ENCODE assay signal across 8 cellular contexts in the genomic region with DNA sequence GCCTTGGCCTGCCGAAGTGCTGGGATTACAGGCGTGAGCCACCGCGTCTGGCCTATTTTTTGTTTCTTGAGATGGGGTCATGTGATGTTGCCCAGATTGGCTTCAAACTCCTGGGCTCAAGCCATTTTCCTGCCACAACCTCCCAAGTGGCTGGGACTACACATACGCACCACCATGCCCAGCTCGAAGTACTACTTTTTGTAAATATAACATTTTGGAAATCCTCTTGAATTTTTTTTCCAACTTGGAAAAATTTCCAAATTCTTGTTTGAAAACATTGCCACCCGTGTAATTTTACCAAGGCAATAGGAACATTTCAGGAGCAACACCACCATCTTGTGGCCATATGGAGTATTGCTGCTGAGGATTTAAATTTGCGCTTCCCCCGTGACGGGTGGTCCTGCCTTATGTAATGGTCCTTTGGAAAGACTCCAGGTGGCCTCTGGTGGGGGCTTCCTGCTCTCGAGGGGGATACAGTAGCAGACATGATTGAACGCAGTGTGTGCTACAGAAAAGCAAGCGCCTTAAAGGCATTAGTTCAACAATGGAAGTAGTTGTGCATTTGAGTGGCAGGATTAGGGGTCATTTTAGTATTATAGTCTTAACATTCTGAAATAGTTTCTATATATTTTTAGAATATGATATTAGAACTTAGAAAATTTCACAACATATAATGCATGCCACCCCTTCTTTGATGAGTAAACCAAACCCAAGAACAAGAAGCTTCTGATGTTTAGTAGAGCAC. TPM values are rescaled to one million over a fixed set of nuclear protein-coding genes. Genes with fewer than 3 reads are reported as not detected.
A peak's percentile ranks its signal among the peaks of the same experiment; 100 is the strongest.
DNase-seq lines count a peak whose midpoint lies in the region; ATAC-seq and TF ChIP-seq lines count a peak whose summit lies in the region.

No MANE protein-coding gene starts in this region.

- no peak overlapping the region for H3K4me3 Mint-ChIP-seq in CD4-positive, alpha-beta memory T cell
- no peak overlapping the region for H3K4me3 Mint-ChIP-seq in osteocyte (ENCODE audit: unreplicated experiment)

- peak; percentile 47 to 68 (median 62) for DNase-seq in CD4-positive, alpha-beta memory T cell
- DNase-seq in HL-60 (ENCODE audit: low read depth in 1 of 2, low spot score in 1 of 2) (peak in 1 of 2 experiments; percentile 38), RWPE1 (ENCODE audit: low spot score) (peak; percentile 55), fibroblast of villous mesenchyme (ENCODE audit: low read depth) (peak; percentile 78), osteocyte (ENCODE audit: extremely low spot score, unreplicated experiment) (no peak), vagina (ENCODE audit: extremely low spot score in 2 of 2) (no peak)
- DNase-seq in activated effector memory CD4-positive, alpha-beta T cell treated with Interleukin-2 at 50 U/mL for 16 hours: peak; percentile 32

- no peaks in the 10 kb centered on the region for H3K4me1 ChIP-seq in CD4-positive, alpha-beta memory T cell (ENCODE audit: insufficient read depth, low read length)
- peaks cover 5% of the 10 kb centered on the region for H3K4me1 ChIP-seq in vagina

- H3K36me3 ChIP-seq in CD4-positive, alpha-beta memory T cell (ENCODE audit: insufficient read depth, low read length): peaks cover 9% of the 10 kb centered on the region
- H3K36me3 ChIP-seq in vagina: no peaks in the 10 kb centered on the region

- H3K27me3 Mint-ChIP-seq in CD4-positive, alpha-beta memory T cell: no peaks in the 10 kb centered on the region
- H3K27me3 Mint-ChIP-seq in osteocyte (ENCODE audit: unreplicated experiment): no peaks in the 10 kb centered on the region

- no peaks in the 10 kb centered on the region for H3K9me3 ChIP-seq in CD4-positive, alpha-beta memory T cell (ENCODE audit: control insufficient read depth in 1 of 2, low read length in 2 of 2)
- no peaks in the 10 kb centered on the region for H3K9me3 ChIP-seq in vagina

- no peaks in the 10 kb centered on the region for H3K9me3 Mint-ChIP-seq in CD4-positive, alpha-beta memory T cell
- no peaks in the 10 kb centered on the region for H3K9me3 Mint-ChIP-seq in osteocyte (ENCODE audit: unreplicated experiment)

- no peak overlapping the region for H3K27ac ChIP-seq in CD4-positive, alpha-beta memory T cell (ENCODE audit: low read depth, low read length)
- no peak overlapping the region for H3K27ac ChIP-seq in HL-60 (replicated peaks)
- H3K27ac ChIP-seq in RWPE1: peak overlapping the region; percentile 95
- peak overlapping the region; percentile 62 for H3K27ac ChIP-seq in vagina

- no peak for TF ChIP-seq POLR2A in vagina (IDR thresholded peaks at IDR 0.05)

- H3K27me3 ChIP-seq in CD4-positive, alpha-beta memory T cell (ENCODE audit: insufficient read depth, low read length): no peaks in the 10 kb centered on the region
- H3K27me3 ChIP-seq in HL-60 (ENCODE audit: insufficient read depth, poor library complexity, severe bottlenecking) (no peaks in the 10 kb centered on the region), vagina (no peaks in the 10 kb centered on the region)

- H3K27ac Mint-ChIP-seq in CD4-positive, alpha-beta memory T cell: peak overlapping the region; percentile 50 to 90 (median 78)
- peak overlapping the region; percentile 84 for H3K27ac Mint-ChIP-seq in osteocyte (ENCODE audit: unreplicated experiment)

- ATAC-seq in GM21367 (IDR thresholded peaks at IDR 0.05; ENCODE audit: unreplicated experiment): no peak

- TF ChIP-seq CTCF in HL-60 (IDR thresholded peaks at IDR 0.05; ENCODE audit: insufficient read depth, low read length) (peak; percentile 89), RWPE1 (conservative IDR thresholded peaks at IDR 0.05; ENCODE audit: low read depth) (peak; percentile 87), fibroblast of villous mesenchyme (IDR thresholded peaks at IDR 0.05; ENCODE audit: insufficient read depth, low read depth, low read length) (peak; percentile 84), osteocyte (IDR thresholded peaks at IDR 0.05) (peak; percentile 88), vagina (IDR thresholded peaks at IDR 0.05) (peak; percentile 80 to 95 (median 81))

- peaks cover 5 to 12% (median 6%) of the 10 kb centered on the region in 4 donors for H3K4me1 Mint-ChIP-seq in CD4-positive, alpha-beta memory T cell
- H3K4me1 Mint-ChIP-seq in osteocyte (ENCODE audit: unreplicated experiment): peaks cover 17% of the 10 kb centered on the region

- POLR2A ChIA-PET in CD4-positive, alpha-beta memory T cell (lab: Charles Lee; ENCODE audit: partially characterized antibody): interaction anchor here (0.6 to 1.1 kb wide), 4 partner anchors 8 to 52 kb away, joined by 3 to 4 read pairs (median 4); partner anchors contain the start of genes FLYWCH1 and FLYWCH2
- POLR2A ChIA-PET in RWPE1 (lab: Yijun Ruan, JAX; ENCODE audit: low non-redundant PET): interaction anchor here (0.5 to 0.7 kb wide), 3 partner anchors 14 to 1464 kb away, joined by 3 to 6 read pairs (median 3); partner anchors contain the start of gene FLYWCH2

- peaks cover 21 to 37% of the 10 kb centered on the region in 2 donors for H3K36me3 Mint-ChIP-seq in CD4-positive, alpha-beta memory T cell
- peaks cover 26% of the 10 kb centered on the region for H3K36me3 Mint-ChIP-seq in osteocyte (ENCODE audit: unreplicated experiment)

- intact Hi-C loops in CD4-positive, alpha-beta memory T cell (cut with micrococcal nuclease): loop anchor here (1.0 kb wide), 3 partner anchors 15 to 80 kb away; no protein-coding TSS in a partner anchor
- intact Hi-C loops in vagina (cut with DNase I): no loop called here

- CTCF ChIA-PET in CD4-positive, alpha-beta memory T cell (lab: Charles Lee; ENCODE audit: partially characterized antibody): interaction anchor here (0.9 to 4.9 kb wide), 15 partner anchors 8 to 81 kb away, joined by 3 to 30 read pairs (median 5); partner anchors contain the start of genes FLYWCH1 and FLYWCH2
- CTCF ChIA-PET in RWPE1 (lab: Yijun Ruan, JAX): interaction anchor here (0.7 to 1.1 kb wide), 6 partner anchors 8 to 49 kb away, joined by 3 to 13 read pairs (median 6); partner anchors contain the start of gene FLYWCH1

- no peak overlapping the region for H3K4me3 ChIP-seq in CD4-positive, alpha-beta memory T cell (ENCODE audit: low read length in 2 of 2)
- H3K4me3 ChIP-seq in HL-60 (replicated peaks; ENCODE audit: insufficient read depth, low read length): no peak overlapping the region
- no peak overlapping the region for H3K4me3 ChIP-seq in fibroblast of villous mesenchyme (ENCODE audit: low read depth, low read length)
- H3K4me3 ChIP-seq in vagina: no peak overlapping the region

RNA-seq across cellular contexts. Expression of gene FLYWCH1, which starts 8.0 kb away (rescaled TPM):
- total RNA-seq in CD4-positive, alpha-beta memory T cell: 100 to 1,000 TPM; 121 to 123 TPM
- 10 to 100 TPM in 1 of 2 donors, 1 to 10 TPM in 1; 7.1 to 21.2 TPM for polyA plus RNA-seq in CD4-positive, alpha-beta memory T cell
- total RNA-seq in fibroblast of villous mesenchyme (25.9 and 28.3 TPM in 2 replicates), osteocyte (38.9 and 46.4 TPM in 2 replicates), vagina (32.9 TPM)

RNA-seq across cellular contexts. Expression of gene FLYWCH2, which starts 36.7 kb away (rescaled TPM):
- total RNA-seq in CD4-positive, alpha-beta memory T cell: 10 to 100 TPM; 24.1 to 27.1 TPM
- 10 to 100 TPM; 21.1 to 23.3 TPM for polyA plus RNA-seq in CD4-positive, alpha-beta memory T cell
- total RNA-seq in fibroblast of villous mesenchyme (47.1 and 62.5 TPM in 2 replicates), osteocyte (49.6 and 54.0 TPM in 2 replicates), vagina (65.1 TPM)

RNA-seq across cellular contexts. Expression of gene KREMEN2, which starts 44.4 kb away (rescaled TPM):
- total RNA-seq in CD4-positive, alpha-beta memory T cell: not detected
- not detected for polyA plus RNA-seq in CD4-positive, alpha-beta memory T cell
- total RNA-seq in fibroblast of villous mesenchyme (under 0.01 TPM in 1 of 2 replicates, not detected in the other), osteocyte (not detected in 2 replicates), vagina (not detected)

RNA-seq across cellular contexts. Expression of gene PAQR4, which starts 49.5 kb away (rescaled TPM):
- 1 to 10 TPM; 1.5 to 1.7 TPM for total RNA-seq in CD4-positive, alpha-beta memory T cell
- under 1 TPM; 0.77 to 0.81 TPM for polyA plus RNA-seq in CD4-positive, alpha-beta memory T cell
- total RNA-seq in fibroblast of villous mesenchyme (4.3 and 5.2 TPM in 2 replicates), osteocyte (8.4 and 11.9 TPM in 2 replicates), vagina (2.7 TPM)

Comparison
In these comparisons a context has a peak if more than half of its experiments do, and no peak if none do; other contexts are left out.
1. DNase-seq: peak in CD4-positive, alpha-beta memory T cell (5 of 5), RWPE1 (single experiment), activated effector memory CD4-positive, alpha-beta T cell treated with Interleukin-2 at 50 U/mL for 16 hours (single experiment) and fibroblast of villous mesenchyme (single experiment); none in osteocyte (single experiment) and vagina (0 of 2).
2. H3K27ac ChIP-seq: peak in RWPE1 (single experiment) and vagina (single experiment); none in CD4-positive, alpha-beta memory T cell (single experiment) and HL-60 (single experiment).
3. Peak in every context shown above with its lines, with median percentiles within 50 percentile points of each other: CTCF ChIP-seq.